9 cellular contexts compared by ENCODE assay signal in the genomic region with DNA sequence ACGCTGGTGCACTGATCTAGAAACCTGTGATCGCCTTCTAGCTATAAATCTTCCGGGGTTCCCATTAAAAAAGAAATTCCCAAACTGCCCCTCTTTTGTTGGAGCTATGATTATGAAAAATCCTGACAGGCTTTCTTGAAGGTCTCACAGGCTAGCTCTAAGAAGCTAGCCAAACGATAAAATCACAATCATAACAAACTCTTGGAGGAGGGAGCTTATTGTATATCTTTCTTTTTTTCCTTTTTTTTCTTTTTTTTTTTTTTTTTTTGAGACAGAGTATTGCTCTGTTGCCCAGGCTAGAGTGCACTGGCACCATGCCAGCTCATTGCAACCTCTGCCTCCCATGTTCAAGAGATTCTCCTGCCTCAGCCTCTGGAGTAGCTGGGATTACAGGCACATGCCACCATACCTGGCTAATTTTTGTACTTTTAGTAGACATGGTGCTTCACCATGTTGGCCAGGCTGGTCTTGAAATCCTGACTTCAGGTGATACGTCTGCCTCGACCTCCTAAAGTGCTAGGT.
DNase-seq lines count a peak whose midpoint lies in the region; FAIRE-seq and TF ChIP-seq lines count a peak whose summit lies in the region.
"Had no signal": no experiment of that assay in that cellular context is flagged by ENCODE, and none has a peak within 500 bp of the region (broad histone marks: within the 10 kb centered on the region; RNA-seq: fewer than 3 reads in every experiment).

No MANE protein-coding gene starts in this region.

- no peaks in the 10 kb centered on the region for H4K20me1 ChIP-seq in endothelial cell of umbilical vein (replicated peaks; ENCODE audit: control insufficient read depth, extremely low read depth, insufficient read depth, low read length)

- H3K4me1 ChIP-seq in endothelial cell of umbilical vein (ENCODE audit: control insufficient read depth, extremely low read depth, insufficient read depth, low read length) (peaks cover 54% of the 10 kb centered on the region), rectal smooth muscle tissue (ENCODE audit: control insufficient read depth, insufficient read depth, low read length) (no peaks in the 10 kb centered on the region)

- peak overlapping the region; percentile 60 for H3K9ac ChIP-seq in endothelial cell of umbilical vein (replicated peaks; ENCODE audit: extremely low read depth, insufficient read depth, low read length)
- no peak overlapping the region for H3K9ac ChIP-seq in rectal smooth muscle tissue (ENCODE audit: low read length)

- H3K4me2 ChIP-seq in endothelial cell of umbilical vein (ENCODE audit: insufficient read depth, low read length): peak overlapping the region; percentile 72

- H3K36me3 ChIP-seq in endothelial cell of umbilical vein (ENCODE audit: control insufficient read depth in 2 of 2, extremely low read depth in 1 of 2, insufficient read depth in 2 of 2, low read length in 2 of 2) (no peaks in the 10 kb centered on the region), rectal smooth muscle tissue (ENCODE audit: control insufficient read depth, insufficient read depth, low read length) (no peaks in the 10 kb centered on the region)

- TF ChIP-seq POLR2A in endothelial cell of umbilical vein (IDR thresholded peaks at IDR 0.05; ENCODE audit: low read depth, low read length): peak; percentile 37

- FAIRE-seq in endothelial cell of umbilical vein (lab: Jason Lieb, UNC): no peak
- FAIRE-seq: islet of Langerhans had no signal

- TSS peak; percentile 73 for BruUV-seq in endothelial cell of umbilical vein (replicated peaks; lab: Mats Ljungman, UMichigan)

- H3K9me3 ChIP-seq in endothelial cell of umbilical vein (replicated peaks; ENCODE audit: control insufficient read depth, insufficient read depth, low read length): no peaks in the 10 kb centered on the region

- dilution Hi-C loops in endothelial cell of umbilical vein (cut with MboI; ENCODE audit: extremely low pct_ligation_motif_present, low sequenced_read_pairs): no loop called here

- H3K27ac ChIP-seq in endothelial cell of umbilical vein (ENCODE audit: insufficient read depth, low read depth, low read length) (peak overlapping the region; percentile 78), rectal smooth muscle tissue (ENCODE audit: low read depth, low read length) (no peak overlapping the region)

- H2AFZ ChIP-seq in endothelial cell of umbilical vein (ENCODE audit: low read depth, low read length): no peak overlapping the region

- CTCF ChIA-PET in endothelial cell of umbilical vein (lab: Charles Lee): interaction anchor here (0.8 to 2.0 kb wide), 12 partner anchors 9 to 201 kb away, joined by 3 to 18 read pairs (median 4); partner anchors contain the start of gene LDHAL6B

- H3K9me1 ChIP-seq in endothelial cell of umbilical vein (replicated peaks; ENCODE audit: control insufficient read depth, extremely low read depth, insufficient read depth, low read length): no peaks in the 10 kb centered on the region

- DNase-seq in Daoy (ENCODE audit: low read depth): peak; percentile 54
- DNase-seq in RPMI7951 (ENCODE audit: low read depth): peak; percentile 42
- DNase-seq in endothelial cell of umbilical vein (ENCODE audit: low read depth, low spot score): no peak
- no peak for DNase-seq in cerebellar nuclear complex (lab: John Stamatoyannopoulos, UW)
- no peak for DNase-seq in NCI-H2107 (lab: John Stamatoyannopoulos, UW)
- no peak for DNase-seq in NCI-H2107 treated with DMSO at 0.1 percent for 48 hours (lab: John Stamatoyannopoulos, UW; ENCODE audit: unreplicated experiment)
- no peak for DNase-seq in germinal center (ENCODE audit: low spot score)

- peak overlapping the region in 1 of 3 experiments; percentile 28 for H3K4me3 ChIP-seq in endothelial cell of umbilical vein (replicated peaks in 1 of 3; ENCODE audit: insufficient read depth in 1 of 3, low read depth in 1 of 3, low read length in 3 of 3)
- peak overlapping the region; percentile 45 for H3K4me3 ChIP-seq in rectal smooth muscle tissue (ENCODE audit: low read length)

- POLR2A ChIA-PET in endothelial cell of umbilical vein (lab: Charles Lee): interaction anchor here (0.6 to 1.2 kb wide), 6 partner anchors 15 to 147 kb away, joined by 3 to 10 read pairs (median 4); partner anchors contain the start of gene MYO1E

- H3K79me2 ChIP-seq in endothelial cell of umbilical vein (ENCODE audit: control insufficient read depth, insufficient read depth, low read length): peaks cover 62% of the 10 kb centered on the region

- H3K27me3 ChIP-seq in endothelial cell of umbilical vein (ENCODE audit: control insufficient read depth in 2 of 2, insufficient read depth in 2 of 2, low read length in 2 of 2) (no peaks in the 10 kb centered on the region), rectal smooth muscle tissue (ENCODE audit: control insufficient read depth, insufficient read depth, low read length) (no peaks in the 10 kb centered on the region)

- no peak for TF ChIP-seq CTCF in endothelial cell of umbilical vein (IDR thresholded peaks at IDR 0.05; ENCODE audit: extremely low read depth in 1 of 2, insufficient read depth in 1 of 2, low read depth in 1 of 2, low read length in 2 of 2)

- intact Hi-C loops in endothelial cell of umbilical vein (cut with micrococcal nuclease): loop anchor here (1.0 kb wide), 1 partner anchor 50 kb away; no protein-coding TSS in a partner anchor

TF ChIP-seq in endothelial cell of umbilical vein, 7 proteins besides CTCF, POLR2A, EP300 and RAD21:
- TF ChIP-seq GATA2 (IDR thresholded peaks at IDR 0.05; ENCODE audit: insufficient read depth, insufficient read length, low read depth, low read length) (peak; percentile 44), JUN (IDR thresholded peaks at IDR 0.05; ENCODE audit: borderline replicate concordance, insufficient read depth, insufficient read length, low read depth) (no peak), MYC (IDR thresholded peaks at IDR 0.05; ENCODE audit: low read depth, low read length) (no peak), FOS (IDR thresholded peaks at IDR 0.05; ENCODE audit: borderline replicate concordance, insufficient read depth, low read length) (no peak), EZH2 (IDR thresholded peaks at IDR 0.05; ENCODE audit: borderline replicate concordance, low read depth, low read length, severe bottlenecking) (no peak), MAX (IDR thresholded peaks at IDR 0.05; ENCODE audit: insufficient read depth, insufficient read length) (no peak), POLR2AphosphoS5 (IDR thresholded peaks at IDR 0.05; ENCODE audit: insufficient read depth, low read depth, low read length) (no peak)

Comparison
In these comparisons a context has a peak if more than half of its experiments do, and no peak if none do; other contexts are left out.
1. DNase-seq: peak in Daoy (single experiment) and RPMI7951 (single experiment); none in endothelial cell of umbilical vein (single experiment), cerebellar nuclear complex (0 of 2), NCI-H2107 (single experiment), NCI-H2107 treated with DMSO at 0.1 percent for 48 hours (single experiment) and germinal center (single experiment).